21 cellular contexts compared by ENCODE assay signal in genomic region chr7:114857605-114858004, GRCh38.
DNase-seq lines count a peak whose midpoint lies in the region; ATAC-seq, FAIRE-seq and TF ChIP-seq lines count a peak whose summit lies in the region.
"Had no signal": no experiment of that assay in that cellular context is flagged by ENCODE, and none has a peak within 500 bp of the region (broad histone marks: within the 10 kb centered on the region; RNA-seq: fewer than 3 reads in every experiment).

No MANE protein-coding gene starts in this region.

- H4K8ac ChIP-seq in IMR-90 (ENCODE audit: low read depth in 2 of 2, low read length in 2 of 2) = no peak overlapping the region

- no peak overlapping the region for H3K18ac ChIP-seq in IMR-90 (ENCODE audit: low read depth, low read length)

- 46% methylated on average over 1 of the region's 1 CpG for WGBS in A549 (ENCODE audit: missing lambda C conversion rate)
- WGBS in IMR-90 (ENCODE audit: extremely low coverage in 2 of 2, insufficient read length in 1 of 2), 2 experiments = no CpG with 5 or more reads among the region's 1 CpG

- H3K36me3 ChIP-seq in IMR-90 (ENCODE audit: control insufficient read depth, insufficient read depth, low read length) = no peaks in the 10 kb centered on the region

- H2AFZ ChIP-seq in IMR-90 (replicated peaks; ENCODE audit: low read length, poor library complexity) = no peak overlapping the region

- DNase-seq in A549 (ENCODE audit: low read depth in 1 of 2, low spot score in 1 of 2) (no peak), IMR-90 (peak; percentile 15), amniotic epithelial cell (ENCODE audit: low read depth) (peak; percentile 58), iris pigment epithelial cell (ENCODE audit: low read depth) (peak; percentile 10), SHP77 (lab: John Stamatoyannopoulos, UW) (no peak)
- DNase-seq in stimulated activated CD4-positive, alpha-beta T cell treated with anti-CD3 and anti-CD28 coated beads, Interleukin-2, amount 100 ng/mL, for 48 hours = no peak
- DNase-seq in activated CD4-positive, alpha-beta memory T cell treated with anti-CD3 and anti-CD28 coated beads for 36 hours = no peak
- DNase-seq: CD4-positive, alpha-beta memory T cell; DMS79 treated with DMSO at 0.1 percent for 48 hours; GDM1; GOT3; KG1; MM.1S; NCI-H1436; NCI-H2081 treated with DMSO at 0.1 percent for 48 hours; NCI-H345; NCI-H526 treated with DMSO at 0.1 percent for 48 hours; NK-92 treated with Interleukin-12 subunit alpha and Interleukin-12 subunit beta, amount 100 ng/mL, for 24 hours had no signal

- H3K9me3 ChIP-seq in A549 (no peaks in the 10 kb centered on the region), IMR-90 (ENCODE audit: control insufficient read depth, insufficient read depth, low read length) (no peaks in the 10 kb centered on the region)

- TF ChIP-seq RAD21 in A549 (conservative IDR thresholded peaks at IDR 0.05 in 1 of 2, IDR thresholded peaks at IDR 0.05 in 1 of 2) (no peak), IMR-90 (IDR thresholded peaks at IDR 0.05; ENCODE audit: low read length) (no peak)

- no peak overlapping the region for H3K27ac Mint-ChIP-seq in activated CD4-positive, alpha-beta memory T cell treated with anti-CD3 and anti-CD28 coated beads for 36 hours
- H3K27ac Mint-ChIP-seq: B cell; CD4-positive, alpha-beta memory T cell had no signal

- H3K14ac ChIP-seq in IMR-90 (replicated peaks; ENCODE audit: low read depth, low read length) = no peak overlapping the region

- CTCF ChIA-PET in A549 (lab: Yijun Ruan, JAX) = interaction anchor here (1.9 kb wide), 1 partner anchor 8 kb away, joined by 6 read pairs; no protein-coding TSS in a partner anchor
- CTCF ChIA-PET in IMR-90 (lab: Yijun Ruan, JAX) = no interaction called here
- CTCF ChIA-PET in activated CD4-positive, alpha-beta memory T cell treated with anti-CD3 and anti-CD28 coated beads for 36 hours (lab: Charles Lee) = interaction anchor here (1.9 kb wide), 1 partner anchor 8 kb away, joined by 9 read pairs; no protein-coding TSS in a partner anchor

- ATAC-seq in A549 (no peak), IMR-90 (ENCODE audit: low read depth) (no peak)

- no peak overlapping the region for H3K9ac ChIP-seq in IMR-90 (ENCODE audit: low read depth, low read length)

- H3K27me3 ChIP-seq in IMR-90 (ENCODE audit: control insufficient read depth, insufficient read depth, low read length) = no peaks in the 10 kb centered on the region

- H3K4me3 ChIP-seq in A549 = no peak overlapping the region
- no peak overlapping the region for H3K4me3 ChIP-seq in IMR-90 (ENCODE audit: insufficient read depth, low read depth, low read length)
- H3K4me3 ChIP-seq: SK-N-MC had no signal

- no peak overlapping the region for H3K23ac ChIP-seq in IMR-90 (ENCODE audit: low read depth, low read length)

- H4K91ac ChIP-seq in IMR-90 (ENCODE audit: insufficient read depth, low read depth, low read length) = no peak overlapping the region

- dilution Hi-C loops in IMR-90 (cut with HindIII; ENCODE audit: low sequenced_read_pairs, unreplicated experiment) = no loop called here

- no peaks in the 10 kb centered on the region for H3K9me3 Mint-ChIP-seq in activated CD4-positive, alpha-beta memory T cell treated with anti-CD3 and anti-CD28 coated beads for 36 hours
- H3K9me3 Mint-ChIP-seq: CD4-positive, alpha-beta memory T cell had no signal

- no peak overlapping the region for H3K4me3 Mint-ChIP-seq in activated CD4-positive, alpha-beta memory T cell treated with anti-CD3 and anti-CD28 coated beads for 36 hours
- H3K4me3 Mint-ChIP-seq: B cell; CD4-positive, alpha-beta memory T cell had no signal

- H3K4ac ChIP-seq in IMR-90 (ENCODE audit: low read depth, low read length) = no peak overlapping the region

- TF ChIP-seq CTCF in A549 (IDR thresholded peaks at IDR 0.05) (no peak), IMR-90 (conservative IDR thresholded peaks at IDR 0.05; ENCODE audit: low read depth, low read length) (no peak)

- H2BK20ac ChIP-seq in IMR-90 (ENCODE audit: low read depth, low read length) = no peak overlapping the region

- no peak overlapping the region for H2BK15ac ChIP-seq in IMR-90 (ENCODE audit: low read depth, low read length)

- intact Hi-C loops in IMR-90 (cut with micrococcal nuclease) = loop anchor here (5.0 kb wide), 2 partner anchors 180 to 775 kb away; no protein-coding TSS in a partner anchor
- intact Hi-C loops in activated CD4-positive, alpha-beta memory T cell treated with anti-CD3 and anti-CD28 coated beads for 36 hours (cut with micrococcal nuclease) = no loop called here

- no TSS peak for BruUV-seq in IMR-90 (replicated peaks; lab: Mats Ljungman, UMichigan)

- H3K4me1 Mint-ChIP-seq in activated CD4-positive, alpha-beta memory T cell treated with anti-CD3 and anti-CD28 coated beads for 36 hours (ENCODE audit: low read depth) = peaks cover 1% of the 10 kb centered on the region
- H3K4me1 Mint-ChIP-seq: B cell; CD4-positive, alpha-beta memory T cell had no signal

- no peak for TF ChIP-seq POLR2A in A549 (IDR thresholded peaks at IDR 0.05; ENCODE audit: low read length)
- no peak for TF ChIP-seq POLR2A in IMR-90 (IDR thresholded peaks at IDR 0.05; ENCODE audit: low read depth, low read length)

- no peaks in the 10 kb centered on the region for H4K20me1 ChIP-seq in IMR-90 (ENCODE audit: insufficient read depth, low read length)

- no peaks in the 10 kb centered on the region for H3K36me3 Mint-ChIP-seq in activated CD4-positive, alpha-beta memory T cell treated with anti-CD3 and anti-CD28 coated beads for 36 hours
- H3K36me3 Mint-ChIP-seq: CD4-positive, alpha-beta memory T cell had no signal

- in situ Hi-C loops in IMR-90 (cut with MboI; ENCODE audit: low sequenced_read_pairs) = loop anchor here (25.0 kb wide), 2 partner anchors 830 to 1005 kb away; no protein-coding TSS in a partner anchor

- H2BK5ac ChIP-seq in IMR-90 (ENCODE audit: low read depth, low read length, poor library complexity, severe bottlenecking) = no peak overlapping the region

- no peak overlapping the region for H3K27ac ChIP-seq in A549
- no peak overlapping the region for H3K27ac ChIP-seq in IMR-90 (ENCODE audit: insufficient read depth, low read length)
- H3K27ac ChIP-seq: SK-N-MC had no signal

- H2AK9ac ChIP-seq in IMR-90 (replicated peaks; ENCODE audit: low read depth, low read length, poor library complexity) = no peak overlapping the region

- no peak for TF ChIP-seq EP300 in A549 (IDR thresholded peaks at IDR 0.05)

- H3K4me1 ChIP-seq in A549 = peaks cover 22% of the 10 kb centered on the region
- H3K4me1 ChIP-seq in IMR-90 (ENCODE audit: control insufficient read depth, insufficient read depth, low read length) = no peaks in the 10 kb centered on the region; the same call in 1 of the 2 replicates

- H3K79me1 ChIP-seq in IMR-90 (ENCODE audit: low read depth in 1 of 2, low read length in 2 of 2) = no peaks in the 10 kb centered on the region

- H3K4me2 ChIP-seq in A549 (no peak overlapping the region), IMR-90 (ENCODE audit: low read depth, low read length) (no peak overlapping the region)

- FAIRE-seq in A549 (lab: Jason Lieb, UNC) = peak; percentile 43
- FAIRE-seq: D721Med had no signal

- no peak overlapping the region for H3K56ac ChIP-seq in IMR-90 (ENCODE audit: extremely low read depth, insufficient read depth, low read length)

- H2AK5ac ChIP-seq in IMR-90 (ENCODE audit: low read depth, low read length) = no peak overlapping the region

- H3K27me3 Mint-ChIP-seq in activated CD4-positive, alpha-beta memory T cell treated with anti-CD3 and anti-CD28 coated beads for 36 hours = no peaks in the 10 kb centered on the region
- H3K27me3 Mint-ChIP-seq: B cell had no signal

- no peaks in the 10 kb centered on the region for H3K9me1 ChIP-seq in IMR-90 (ENCODE audit: insufficient read depth, low read length)

- no peak overlapping the region for H4K5ac ChIP-seq in IMR-90 (ENCODE audit: low read depth, low read length)

- POLR2A ChIA-PET in A549 (lab: Yijun Ruan, JAX) = no interaction called here
- POLR2A ChIA-PET in IMR-90 (lab: Charles Lee; ENCODE audit: unreplicated experiment) = no interaction called here
- POLR2A ChIA-PET in activated CD4-positive, alpha-beta memory T cell treated with anti-CD3 and anti-CD28 coated beads for 36 hours (lab: Charles Lee) = no interaction called here

- H2BK120ac ChIP-seq in IMR-90 (ENCODE audit: low read depth, low read length) = no peak overlapping the region

TF ChIP-seq in A549, 52 proteins besides CTCF, POLR2A, EP300 and RAD21:
- TF ChIP-seq ESRRA (IDR thresholded peaks at IDR 0.05; ENCODE audit: borderline replicate concordance, low read length) = no peak
TF ChIP-seq in A549: peak in this region for 0.

TF ChIP-seq in IMR-90, 13 proteins besides CTCF, POLR2A, EP300 and RAD21 (continues in another document):
- TF ChIP-seq FOS (IDR thresholded peaks at IDR 0.05; ENCODE audit: low read depth, low read length) (no peak), NFE2L2 (IDR thresholded peaks at IDR 0.05; ENCODE audit: low read depth, low read length) (no peak), CEBPB (IDR thresholded peaks at IDR 0.05; ENCODE audit: low read depth, low read length) (no peak), ELK1 (IDR thresholded peaks at IDR 0.05; ENCODE audit: borderline replicate concordance, low read depth, low read length) (no peak), SMC3 (IDR thresholded peaks at IDR 0.05; ENCODE audit: low read depth, low read length) (no peak), MAZ (IDR thresholded peaks at IDR 0.05; ENCODE audit: borderline replicate concordance, low read depth, low read length) (no peak), USF2 (IDR thresholded peaks at IDR 0.05; ENCODE audit: low read depth, low read length) (no peak), CHD1 (IDR thresholded peaks at IDR 0.05; ENCODE audit: low read depth, low read length) (no peak), RCOR1 (IDR thresholded peaks at IDR 0.05; ENCODE audit: insufficient replicate concordance, low read length) (no peak), RFX5 (IDR thresholded peaks at IDR 0.05; ENCODE audit: low read depth, low read length) (no peak), MAFK (IDR thresholded peaks at IDR 0.05; ENCODE audit: low read depth, low read length) (no peak)

Comparison
In these comparisons a context has a peak if more than half of its experiments do, and no peak if none do; other contexts are left out.
1. DNase-seq: peak in IMR-90 (single experiment), amniotic epithelial cell (single experiment) and iris pigment epithelial cell (single experiment); none in A549 (0 of 2), stimulated activated CD4-positive, alpha-beta T cell treated with anti-CD3 and anti-CD28 coated beads, Interleukin-2, amount 100 ng/mL, for 48 hours (0 of 2), activated CD4-positive, alpha-beta memory T cell treated with anti-CD3 and anti-CD28 coated beads for 36 hours (single experiment) and SHP77 (0 of 2).